Comparison of ENCODE assay signal across 1 cellular context in genomic region chr10:80199828-80200227, GRCh38.
TF ChIP-seq lines count a peak whose summit lies in the region.

No MANE protein-coding gene starts in this region.

TF ChIP-seq in H1, 55 proteins besides CTCF, POLR2A, EP300 and RAD21 (continued from another document):
- TF ChIP-seq YY1 (IDR thresholded peaks at IDR 0.05; ENCODE audit: low read depth, low read length) (no peak), GABPA (IDR thresholded peaks at IDR 0.05; ENCODE audit: borderline replicate concordance, insufficient read depth, low read length) (no peak), CHD1 (IDR thresholded peaks at IDR 0.05; ENCODE audit: low read depth, low read length) (no peak), CHD7 (IDR thresholded peaks at IDR 0.05; ENCODE audit: insufficient replicate concordance, low read length) (no peak), SP2 (IDR thresholded peaks at IDR 0.05; ENCODE audit: low read length) (no peak), CREB1 (IDR thresholded peaks at IDR 0.05) (no peak), SRF (IDR thresholded peaks at IDR 0.05; ENCODE audit: low read depth, low read length) (no peak)
